Comparison of ENCODE assay signal across 26 cellular contexts in genomic region chr1:245160976-245161375, GRCh38. TPM values are rescaled to one million over a fixed set of nuclear protein-coding genes. Genes with fewer than 3 reads are reported as not detected.
"Had no signal": no experiment of that assay in that cellular context is flagged by ENCODE, and none has a peak within 500 bp of the region (broad histone marks: within the 10 kb centered on the region; RNA-seq: fewer than 3 reads in every experiment).

No MANE protein-coding gene starts in this region.

- H3K27me3 ChIP-seq: right lobe of liver, testis, thyroid gland had no signal

- H3K27ac ChIP-seq: heart right ventricle, left ventricle myocardium inferior, parathyroid adenoma, psoas muscle, right lobe of liver, stomach, testis, thyroid gland, transverse colon, upper lobe of left lung had no signal

- H3K4me1 ChIP-seq: parathyroid adenoma, testis had no signal

- H3K36me3 Mint-ChIP-seq: natural killer cell treated with Interleukin-12 subunit alpha and Interleukin-12 subunit beta and Interleukin-15 and Interleukin-18, amount 100 ng/mL, for 72 hours had no signal

- H3K36me3 ChIP-seq: heart right ventricle, left ventricle myocardium inferior, right lobe of liver, stomach, thyroid gland, transverse colon, upper lobe of left lung had no signal

- H3K79me2 ChIP-seq: parathyroid adenoma had no signal

- H3K9me3 ChIP-seq: left ventricle myocardium inferior, mucosa of descending colon, psoas muscle, right lobe of liver, stomach, testis, thyroid gland, transverse colon, upper lobe of left lung had no signal

- H3K4me3 Mint-ChIP-seq: naive thymus-derived CD4-positive, alpha-beta T cell; natural killer cell treated with Interleukin-12 subunit alpha and Interleukin-12 subunit beta and Interleukin-15 and Interleukin-18, amount 100 ng/mL, for 72 hours; stimulated activated naive B cell treated with anti-CD40 and anti-IgM and Interleukin-4, amounts not matched to agents 10 μg/mL and 1 μg/mL and 100 μg/mL, for 72 hours had no signal

- ATAC-seq: heart right ventricle; left colon; mucosa of descending colon; naive thymus-derived CD4-positive, alpha-beta T cell; natural killer cell treated with Interleukin-12 subunit alpha and Interleukin-12 subunit beta and Interleukin-15 and Interleukin-18, amount 100 ng/mL, for 72 hours; psoas muscle; stimulated activated naive B cell treated with anti-CD40 and anti-IgM and Interleukin-4, amounts not matched to agents 10 μg/mL and 1 μg/mL and 100 μg/mL, for 72 hours; stimulated activated naive CD8-positive, alpha-beta T cell treated with anti-CD3 and anti-CD28 coated beads, Interleukin-15, Interleukin-2, amounts not matched to agents 100 U/mL and 50 U/mL, for 24 hours had no signal

- H3K9me3 Mint-ChIP-seq: natural killer cell treated with Interleukin-12 subunit alpha and Interleukin-12 subunit beta and Interleukin-15 and Interleukin-18, amount 100 ng/mL, for 72 hours had no signal

- H3K27ac Mint-ChIP-seq: naive thymus-derived CD4-positive, alpha-beta T cell; natural killer cell treated with Interleukin-12 subunit alpha and Interleukin-12 subunit beta and Interleukin-15 and Interleukin-18, amount 100 ng/mL, for 72 hours; stimulated activated naive B cell treated with anti-CD40 and anti-IgM and Interleukin-4, amounts not matched to agents 10 μg/mL and 1 μg/mL and 100 μg/mL, for 72 hours had no signal

- H2AFZ ChIP-seq: parathyroid adenoma had no signal

- H3K4me3 ChIP-seq: heart right ventricle, left ventricle myocardium inferior, lung, mucosa of descending colon, psoas muscle, right lobe of liver, stomach, testis, thyroid gland, transverse colon, upper lobe of left lung had no signal

- H3K9ac ChIP-seq: parathyroid adenoma had no signal

- DNase-seq: heart right ventricle; hippocampal formation; kidney glomerular epithelial cell; left colon; left ventricle myocardium inferior; mesendoderm; midbrain; naive thymus-derived CD4-positive, alpha-beta T cell; nucleus accumbens; psoas muscle; stimulated activated CD4-positive, alpha-beta T cell treated with anti-CD3 and anti-CD28 coated beads, Interleukin-12 subunit alpha, Interleukin-12 subunit beta, amount 100 ng/mL, for 4 hours; stimulated activated CD4-positive, alpha-beta T cell treated with anti-CD3 and anti-CD28 coated beads, Interleukin-15, amount 100 ng/mL, for 24 hours; stimulated activated CD4-positive, alpha-beta T cell treated with anti-CD3 and anti-CD28 coated beads, Interleukin-2, amount 100 ng/mL, for 24 hours; stimulated activated CD4-positive, alpha-beta T cell treated with anti-CD3 and anti-CD28 coated beads, Interleukin-4, amount 100 ng/mL, for 1 hour; stimulated activated naive B cell treated with anti-CD40 and anti-IgM and Interleukin-4, amounts not matched to agents 10 μg/mL and 1 μg/mL and 100 μg/mL, for 72 hours; stimulated activated naive CD8-positive, alpha-beta T cell treated with anti-CD3 and anti-CD28 coated beads, Interleukin-15, Interleukin-2, amounts not matched to agents 100 U/mL and 50 U/mL, for 24 hours; stomach; testis; transverse colon; upper lobe of left lung had no signal

RNA-seq across cellular contexts. Expression of gene KIF26B, which starts 6.2 kb away (rescaled TPM):
- total RNA-seq: natural killer cell treated with Interleukin-12 subunit alpha and Interleukin-12 subunit beta and Interleukin-15 and Interleukin-18, amount 100 ng/mL, for 72 hours had no signal
